Comparison of ENCODE assay signal across 11 cellular contexts in genomic region chr6:129889580-129889979, GRCh38. TPM values are rescaled to one million over a fixed set of nuclear protein-coding genes. Genes with fewer than 3 reads are reported as not detected.
DNase-seq lines count a peak whose midpoint lies in the region; ATAC-seq and TF ChIP-seq lines count a peak whose summit lies in the region.
"Had no signal": no experiment of that assay in that cellular context is flagged by ENCODE, and none has a peak within 500 bp of the region (broad histone marks: within the 10 kb centered on the region; RNA-seq: fewer than 3 reads in every experiment).

No MANE protein-coding gene starts in this region.

- intact Hi-C loops in activated B cell treated with CpG ODN at 0.5 μM for 24 hours (cut with micrococcal nuclease): loop anchor here (2.0 kb wide), 1 partner anchor 15 kb away; no protein-coding TSS in a partner anchor
- intact Hi-C loops in CD8-positive, alpha-beta T cell (cut with DNase I, micrococcal nuclease): no loop called here

- no peaks in the 10 kb centered on the region for H3K9me3 ChIP-seq in CD8-positive, alpha-beta T cell (ENCODE audit: low read length)

- H3K27ac ChIP-seq in CD8-positive, alpha-beta T cell (ENCODE audit: low read depth, low read length): no peak overlapping the region

- peak; percentile 14 for ATAC-seq in activated B cell treated with CpG ODN at 0.5 μM for 24 hours (ENCODE audit: low read depth)
- ATAC-seq in CD8-positive, alpha-beta T cell: no peak

- no peaks in the 10 kb centered on the region for H3K4me1 ChIP-seq in CD8-positive, alpha-beta T cell (ENCODE audit: insufficient read depth, low read length)

- H3K4me3 Mint-ChIP-seq in activated B cell treated with CpG ODN at 0.5 μM for 24 hours: no peak overlapping the region
- no peak overlapping the region for H3K4me3 Mint-ChIP-seq in CD8-positive, alpha-beta T cell
- H3K4me3 Mint-ChIP-seq: brain, neural crest cell had no signal

- H3K27ac Mint-ChIP-seq in activated B cell treated with CpG ODN at 0.5 μM for 24 hours: no peak overlapping the region
- no peak overlapping the region for H3K27ac Mint-ChIP-seq in CD8-positive, alpha-beta T cell
- H3K27ac Mint-ChIP-seq: brain had no signal

- TF ChIP-seq CTCF in AG09319 (IDR thresholded peaks at IDR 0.05; ENCODE audit: low read depth, low read length) (no peak), activated B cell treated with CpG ODN at 0.5 μM for 24 hours (IDR thresholded peaks at IDR 0.05) (no peak), GM13976 (IDR thresholded peaks at IDR 0.05; ENCODE audit: borderline replicate concordance, control extremely low read depth, extremely low read depth, insufficient read depth, missing control alignments) (no peak)
- TF ChIP-seq CTCF in CD8-positive, alpha-beta T cell (IDR thresholded peaks at IDR 0.05): no peak

- no peaks in the 10 kb centered on the region for H3K36me3 Mint-ChIP-seq in activated B cell treated with CpG ODN at 0.5 μM for 24 hours (ENCODE audit: low read depth)
- no peaks in the 10 kb centered on the region for H3K36me3 Mint-ChIP-seq in CD8-positive, alpha-beta T cell
- H3K36me3 Mint-ChIP-seq: brain had no signal

- H3K4me1 Mint-ChIP-seq in activated B cell treated with CpG ODN at 0.5 μM for 24 hours: peaks cover 8% of the 10 kb centered on the region
- no peaks in the 10 kb centered on the region for H3K4me1 Mint-ChIP-seq in CD8-positive, alpha-beta T cell (ENCODE audit: low read depth)
- H3K4me1 Mint-ChIP-seq: brain, neural crest cell had no signal

- POLR2A ChIA-PET in activated B cell treated with CpG ODN at 0.5 μM for 24 hours (lab: Charles Lee): no interaction called here
- POLR2A ChIA-PET in CD8-positive, alpha-beta T cell (lab: Charles Lee): interaction anchor here (0.8 kb wide), 1 partner anchor 8 kb away, joined by 3 read pairs; no protein-coding TSS in a partner anchor

- DNase-seq in AG09319 (ENCODE audit: extremely low read depth, low read depth): peak; percentile 39
- DNase-seq in HCEC 1CT: peak; percentile 90
- DNase-seq in activated B cell treated with CpG ODN at 0.5 μM for 24 hours: no peak
- peak; percentile 16 for DNase-seq in hepatic stellate cell (ENCODE audit: low spot score)
- no peak for DNase-seq in SKM-1 treated with dmso at 0.1 percent for 144 hours (lab: John Stamatoyannopoulos, UW; ENCODE audit: unreplicated experiment)
- no peak for DNase-seq in inferior parietal cortex (ENCODE audit: extremely low spot score)
- no peak for DNase-seq in CD8-positive, alpha-beta T cell
- DNase-seq in GM13976 (ENCODE audit: low spot score): no peak
- DNase-seq: activated CD4-positive, CD25-positive, alpha-beta regulatory T cell treated with anti-CD3 and anti-CD28 coated beads, Interleukin-2, amount 50 U/mL, for 72 hours had no signal

- H3K27me3 Mint-ChIP-seq in activated B cell treated with CpG ODN at 0.5 μM for 24 hours: no peaks in the 10 kb centered on the region
- H3K27me3 Mint-ChIP-seq in CD8-positive, alpha-beta T cell (ENCODE audit: low read depth): no peaks in the 10 kb centered on the region
- H3K27me3 Mint-ChIP-seq: brain had no signal

- in situ Hi-C loops in GM13976 (cut with MboI; ENCODE audit: low sequenced_read_pairs, unreplicated experiment): no loop called here

- H3K36me3 ChIP-seq in CD8-positive, alpha-beta T cell (ENCODE audit: insufficient read depth, low read length): no peaks in the 10 kb centered on the region

- H3K9me3 Mint-ChIP-seq in activated B cell treated with CpG ODN at 0.5 μM for 24 hours: no peaks in the 10 kb centered on the region
- no peaks in the 10 kb centered on the region for H3K9me3 Mint-ChIP-seq in CD8-positive, alpha-beta T cell
- H3K9me3 Mint-ChIP-seq: brain, neural crest cell had no signal

- CTCF ChIA-PET in activated B cell treated with CpG ODN at 0.5 μM for 24 hours (lab: Charles Lee): no interaction called here
- CTCF ChIA-PET in CD8-positive, alpha-beta T cell (lab: Charles Lee): interaction anchor here (0.9 to 2.0 kb wide), 3 partner anchors 9 to 291 kb away, joined by 3 to 6 read pairs (median 4); no protein-coding TSS in a partner anchor

- H3K4me3 ChIP-seq in CD8-positive, alpha-beta T cell (ENCODE audit: low read depth, low read length): no peak overlapping the region

- H3K27me3 ChIP-seq in CD8-positive, alpha-beta T cell (ENCODE audit: insufficient read depth, low read length): no peaks in the 10 kb centered on the region

RNA-seq across cellular contexts. Expression of gene TMEM244, which starts 28.5 kb away (rescaled TPM):
- total RNA-seq in activated B cell treated with CpG ODN at 0.5 μM for 24 hours: not detected in 2 replicates
- total RNA-seq in CD8-positive, alpha-beta T cell: not detected
- total RNA-seq: neural crest cell had no signal

Comparison
In these comparisons a context has a peak if more than half of its experiments do, and no peak if none do; other contexts are left out.
1. DNase-seq: peak in AG09319 (single experiment), HCEC 1CT (single experiment) and hepatic stellate cell (single experiment); none in activated B cell treated with CpG ODN at 0.5 μM for 24 hours (single experiment), SKM-1 treated with dmso at 0.1 percent for 144 hours (single experiment), inferior parietal cortex (single experiment), CD8-positive, alpha-beta T cell (0 of 7) and GM13976 (single experiment).